20 cellular contexts compared by ENCODE assay signal in genomic region chr4:131302108-131302507, GRCh38.
DNase-seq lines count a peak whose midpoint lies in the region; ATAC-seq and TF ChIP-seq lines count a peak whose summit lies in the region.
"Had no signal": no experiment of that assay in that cellular context is flagged by ENCODE, and none has a peak within 500 bp of the region (broad histone marks: within the 10 kb centered on the region; RNA-seq: fewer than 3 reads in every experiment).

No MANE protein-coding gene starts in this region.

- no peaks in the 10 kb centered on the region for H3K4me1 Mint-ChIP-seq in progenitor cell of endocrine pancreas (ENCODE audit: low read depth)
- H3K4me1 Mint-ChIP-seq: CD4-positive, alpha-beta memory T cell; stimulated activated memory B cell treated with anti-CD40 and anti-IgM and Interleukin-4, amounts not matched to agents 10 μg/mL and 1 μg/mL and 100 μg/mL, for 72 hours had no signal

- peak; percentile 29 for TF ChIP-seq CTCF in DND-41 (IDR thresholded peaks at IDR 0.05; ENCODE audit: borderline replicate concordance, extremely low read depth, low read length, poor library complexity, severe bottlenecking)
- TF ChIP-seq CTCF in progenitor cell of endocrine pancreas (IDR thresholded peaks at IDR 0.05; ENCODE audit: unreplicated experiment), result no peak
- no peak for TF ChIP-seq CTCF in GM13977 (IDR thresholded peaks at IDR 0.05; ENCODE audit: extremely low read depth, insufficient read depth, missing control alignments)

- no peak overlapping the region for H3K27ac ChIP-seq in DND-41 (ENCODE audit: low read length)
- H3K27ac ChIP-seq: thoracic aorta, WERI-Rb-1 had no signal

- no peak overlapping the region for H3K4me3 Mint-ChIP-seq in progenitor cell of endocrine pancreas (ENCODE audit: low read depth)
- H3K4me3 Mint-ChIP-seq: CD4-positive, alpha-beta memory T cell; stimulated activated memory B cell treated with anti-CD40 and anti-IgM and Interleukin-4, amounts not matched to agents 10 μg/mL and 1 μg/mL and 100 μg/mL, for 72 hours had no signal

- no peaks in the 10 kb centered on the region for H3K36me3 Mint-ChIP-seq in progenitor cell of endocrine pancreas (ENCODE audit: insufficient read depth)
- H3K36me3 Mint-ChIP-seq: CD4-positive, alpha-beta memory T cell; stimulated activated memory B cell treated with anti-CD40 and anti-IgM and Interleukin-4, amounts not matched to agents 10 μg/mL and 1 μg/mL and 100 μg/mL, for 72 hours had no signal

- H3K9me3 Mint-ChIP-seq in progenitor cell of endocrine pancreas (ENCODE audit: low read depth), result no peaks in the 10 kb centered on the region

- H2AFZ ChIP-seq in DND-41 (ENCODE audit: low read depth, low read length), result no peak overlapping the region

- peaks cover 5% of the 10 kb centered on the region for H3K9me3 ChIP-seq in DND-41 (ENCODE audit: insufficient read depth, low read length, severe bottlenecking)
- H3K9me3 ChIP-seq: thoracic aorta had no signal

- 0 out of 3 replicates have a peak, but pooled peaks have one; percentile 44 for ATAC-seq in DND-41 (ENCODE audit: insufficient read depth, low read depth)
- no peak for ATAC-seq in GM21367 (IDR thresholded peaks at IDR 0.05; ENCODE audit: unreplicated experiment)
- ATAC-seq in HG03108 (IDR thresholded peaks at IDR 0.05; ENCODE audit: unreplicated experiment), result no peak
- ATAC-seq: sciatic nerve; stimulated activated memory B cell treated with anti-CD40 and anti-IgM and Interleukin-4, amounts not matched to agents 10 μg/mL and 1 μg/mL and 100 μg/mL, for 72 hours had no signal

- H3K4me3 ChIP-seq in DND-41 (ENCODE audit: low read depth in 1 of 2, low read length in 2 of 2), result no peak overlapping the region
- H3K4me3 ChIP-seq: thoracic aorta had no signal

- H3K27me3 Mint-ChIP-seq in progenitor cell of endocrine pancreas, result no peaks in the 10 kb centered on the region
- H3K27me3 Mint-ChIP-seq: CD4-positive, alpha-beta memory T cell; stimulated activated memory B cell treated with anti-CD40 and anti-IgM and Interleukin-4, amounts not matched to agents 10 μg/mL and 1 μg/mL and 100 μg/mL, for 72 hours had no signal

- DNase-seq in DND-41 (no peak), HT-29 (ENCODE audit: low spot score) (peak; percentile 10), SK-N-DZ (ENCODE audit: low spot score) (peak; percentile 4), iPS DF 4.7 (ENCODE audit: extremely low read depth, low spot score) (peak; percentile 3), progenitor cell of endocrine pancreas (ENCODE audit: low spot score, unreplicated experiment) (no peak), GM13977 (ENCODE audit: low spot score) (no peak)
- DNase-seq: activated CD4-positive, alpha-beta T cell treated with anti-CD3 and anti-CD28 coated beads, Interleukin-2, amount 50 U/mL, for 48 hours; activated naive CD4-positive, alpha-beta T cell treated with Interleukin-2 at 50 U/mL for 16 hours; CD4-positive, alpha-beta memory T cell; central memory CD4-positive, alpha-beta T cell; effector CD4-positive, alpha-beta T cell; glutamatergic neuron; NCI-H146; NCI-H2227 treated with DMSO at 0.1 percent for 48 hours; WERI-Rb-1 had no signal

- no peaks in the 10 kb centered on the region for H3K27me3 ChIP-seq in DND-41 (ENCODE audit: insufficient read depth, low read length, poor library complexity)

- no peaks in the 10 kb centered on the region for H4K20me1 ChIP-seq in DND-41 (ENCODE audit: insufficient read depth, low read length)

- H3K4me2 ChIP-seq in DND-41 (ENCODE audit: insufficient read depth, low read length), result no peak overlapping the region

- H3K4me1 ChIP-seq in DND-41 (ENCODE audit: insufficient read depth, low read length), result no peaks in the 10 kb centered on the region

- no peak overlapping the region for H3K9ac ChIP-seq in DND-41 (ENCODE audit: low read depth, low read length)

- in situ Hi-C loops in GM13977 (cut with MboI; ENCODE audit: low pct_unique_long_range_greater_than_20kb, low sequenced_read_pairs, unreplicated experiment), result no loop called here

- no peaks in the 10 kb centered on the region for H3K79me2 ChIP-seq in DND-41 (ENCODE audit: insufficient read depth, low read length)

- H3K27ac Mint-ChIP-seq in progenitor cell of endocrine pancreas, result no peak overlapping the region
- H3K27ac Mint-ChIP-seq: CD4-positive, alpha-beta memory T cell; stimulated activated memory B cell treated with anti-CD40 and anti-IgM and Interleukin-4, amounts not matched to agents 10 μg/mL and 1 μg/mL and 100 μg/mL, for 72 hours had no signal

- H3K36me3 ChIP-seq in DND-41 (ENCODE audit: insufficient read depth, low read length), result no peaks in the 10 kb centered on the region
- H3K36me3 ChIP-seq: thoracic aorta, WERI-Rb-1 had no signal

Comparison
In these comparisons a context has a peak if more than half of its experiments do, and no peak if none do; other contexts are left out.
1. DNase-seq: peak in HT-29 (single experiment), SK-N-DZ (single experiment) and iPS DF 4.7 (single experiment); none in DND-41 (single experiment), progenitor cell of endocrine pancreas (single experiment) and GM13977 (single experiment).